Comparison of ENCODE assay signal across 14 cellular contexts in genomic region chr16:49021136-49021535, GRCh38.
DNase-seq lines count a peak whose midpoint lies in the region; ATAC-seq and TF ChIP-seq lines count a peak whose summit lies in the region.
"Had no signal": no experiment of that assay in that cellular context is flagged by ENCODE, and none has a peak within 500 bp of the region (broad histone marks: within the 10 kb centered on the region; RNA-seq: fewer than 3 reads in every experiment).

No MANE protein-coding gene starts in this region.

- no peak overlapping the region for H3K27ac Mint-ChIP-seq in CD4-positive, alpha-beta T cell
- H3K27ac Mint-ChIP-seq in activated CD4-positive, alpha-beta T cell treated with anti-CD3 and anti-CD28 coated beads for 36 hours, result no peak overlapping the region
- H3K27ac Mint-ChIP-seq: activated naive CD4-positive, alpha-beta T cell treated with anti-CD3 and anti-CD28 coated beads, Interleukin-2, amount 50 U/mL, for 24 hours; stimulated activated naive B cell treated with anti-CD40 and anti-IgM and Interleukin-4, amounts not matched to agents 10 μg/mL and 1 μg/mL and 100 μg/mL, for 72 hours had no signal

- DNase-seq in AG08395 (ENCODE audit: low spot score) (peak; percentile 48), GM04504 (ENCODE audit: low read depth) (peak; percentile 60), astrocyte of the cerebellum (ENCODE audit: low read depth) (peak; percentile 83), iris pigment epithelial cell (ENCODE audit: low read depth) (peak; percentile 30), esophagus squamous epithelium (lab: John Stamatoyannopoulos, UW) (no peak), middle frontal gyrus (ENCODE audit: extremely low spot score, low spot score) (no peak)
- no peak for DNase-seq in CD4-positive, alpha-beta T cell
- DNase-seq in activated CD4-positive, alpha-beta T cell treated with anti-CD3 and anti-CD28 coated beads for 36 hours, result no peak
- DNase-seq: activated CD8-positive, alpha-beta memory T cell treated with anti-CD3 and anti-CD28 coated beads for 24 hours; NCI-H2029; stimulated activated CD4-positive, alpha-beta T cell treated with anti-CD3 and anti-CD28 coated beads, Interleukin-2, amount 100 ng/mL, for 48 hours; stimulated activated naive B cell treated with anti-CD40 and anti-IgM and Interleukin-4, amounts not matched to agents 10 μg/mL and 1 μg/mL and 100 μg/mL, for 72 hours had no signal

- H3K27me3 Mint-ChIP-seq in CD4-positive, alpha-beta T cell, result peaks cover 16% of the 10 kb centered on the region
- peaks cover 3% of the 10 kb centered on the region for H3K27me3 Mint-ChIP-seq in activated CD4-positive, alpha-beta T cell treated with anti-CD3 and anti-CD28 coated beads for 36 hours
- H3K27me3 Mint-ChIP-seq: activated naive CD4-positive, alpha-beta T cell treated with anti-CD3 and anti-CD28 coated beads, Interleukin-2, amount 50 U/mL, for 24 hours had no signal

- in situ Hi-C loops in astrocyte of the cerebellum (cut with HindIII; ENCODE audit: low sequenced_read_pairs), result no loop called here

- H3K9me3 ChIP-seq in esophagus squamous epithelium, result no peaks in the 10 kb centered on the region
- H3K9me3 ChIP-seq in CD4-positive, alpha-beta T cell (ENCODE audit: control insufficient read depth, low read length), result no peaks in the 10 kb centered on the region

- H3K27ac ChIP-seq in esophagus squamous epithelium, result no peak overlapping the region
- H3K27ac ChIP-seq in CD4-positive, alpha-beta T cell (ENCODE audit: low read depth, low read length), result no peak overlapping the region

- no peak for ATAC-seq in CD4-positive, alpha-beta T cell (ENCODE audit: poor library complexity)
- no peak for ATAC-seq in activated CD4-positive, alpha-beta T cell treated with anti-CD3 and anti-CD28 coated beads for 36 hours
- ATAC-seq: HepG2; stimulated activated naive B cell treated with anti-CD40 and anti-IgM and Interleukin-4, amounts not matched to agents 10 μg/mL and 1 μg/mL and 100 μg/mL, for 72 hours had no signal

- no peak overlapping the region for H3K4me3 Mint-ChIP-seq in CD4-positive, alpha-beta T cell
- no peak overlapping the region for H3K4me3 Mint-ChIP-seq in activated CD4-positive, alpha-beta T cell treated with anti-CD3 and anti-CD28 coated beads for 36 hours
- H3K4me3 Mint-ChIP-seq: activated naive CD4-positive, alpha-beta T cell treated with anti-CD3 and anti-CD28 coated beads, Interleukin-2, amount 50 U/mL, for 24 hours; stimulated activated naive B cell treated with anti-CD40 and anti-IgM and Interleukin-4, amounts not matched to agents 10 μg/mL and 1 μg/mL and 100 μg/mL, for 72 hours had no signal

- intact Hi-C loops in esophagus squamous epithelium (cut with DNase I), result no loop called here
- intact Hi-C loops in CD4-positive, alpha-beta T cell (cut with DNase I, micrococcal nuclease), result no loop called here
- intact Hi-C loops in activated CD4-positive, alpha-beta T cell treated with anti-CD3 and anti-CD28 coated beads for 36 hours (cut with DNase I, micrococcal nuclease), result no loop called here

- H3K27me3 ChIP-seq in esophagus squamous epithelium, result peaks cover 0 to 50% (median 0%) of the 10 kb centered on the region in 4 donors
- no peaks in the 10 kb centered on the region for H3K27me3 ChIP-seq in CD4-positive, alpha-beta T cell (ENCODE audit: control insufficient read depth, insufficient read depth, low read length)

- no peaks in the 10 kb centered on the region for H3K36me3 ChIP-seq in esophagus squamous epithelium

- POLR2A ChIA-PET in CD4-positive, alpha-beta T cell (lab: Charles Lee), result no interaction called here
- POLR2A ChIA-PET in activated CD4-positive, alpha-beta T cell treated with anti-CD3 and anti-CD28 coated beads for 36 hours (lab: Charles Lee), result no interaction called here

- TF ChIP-seq POLR2A in esophagus squamous epithelium (IDR thresholded peaks at IDR 0.05), result no peak

- peaks cover 0 to 9% (median 0%) of the 10 kb centered on the region in 3 donors for H3K4me1 ChIP-seq in esophagus squamous epithelium

- WGBS in esophagus squamous epithelium, 2 donors, result 30 to 42% methylated on average over 8 to 9 of the region's 9 CpGs

- TF ChIP-seq CTCF in astrocyte of the cerebellum (IDR thresholded peaks at IDR 0.05; ENCODE audit: low read depth, low read length, missing control alignments) (no peak), esophagus squamous epithelium (IDR thresholded peaks at IDR 0.05) (no peak)
- TF ChIP-seq CTCF in CD4-positive, alpha-beta T cell (IDR thresholded peaks at IDR 0.05), result no peak

- CTCF ChIA-PET in CD4-positive, alpha-beta T cell (lab: Charles Lee), result no interaction called here
- CTCF ChIA-PET in activated CD4-positive, alpha-beta T cell treated with anti-CD3 and anti-CD28 coated beads for 36 hours (lab: Charles Lee), result interaction anchor here (0.8 kb wide), 1 partner anchor 165 kb away, joined by 3 read pairs; no protein-coding TSS in a partner anchor

- H3K36me3 Mint-ChIP-seq in CD4-positive, alpha-beta T cell (ENCODE audit: low read depth), result no peaks in the 10 kb centered on the region
- H3K36me3 Mint-ChIP-seq in activated CD4-positive, alpha-beta T cell treated with anti-CD3 and anti-CD28 coated beads for 36 hours (ENCODE audit: low read depth), result no peaks in the 10 kb centered on the region
- H3K36me3 Mint-ChIP-seq: activated naive CD4-positive, alpha-beta T cell treated with anti-CD3 and anti-CD28 coated beads, Interleukin-2, amount 50 U/mL, for 24 hours; stimulated activated naive B cell treated with anti-CD40 and anti-IgM and Interleukin-4, amounts not matched to agents 10 μg/mL and 1 μg/mL and 100 μg/mL, for 72 hours had no signal

- H3K9me3 Mint-ChIP-seq in CD4-positive, alpha-beta T cell, result no peaks in the 10 kb centered on the region
- H3K9me3 Mint-ChIP-seq in activated CD4-positive, alpha-beta T cell treated with anti-CD3 and anti-CD28 coated beads for 36 hours (ENCODE audit: low read depth), result no peaks in the 10 kb centered on the region
- H3K9me3 Mint-ChIP-seq: activated naive CD4-positive, alpha-beta T cell treated with anti-CD3 and anti-CD28 coated beads, Interleukin-2, amount 50 U/mL, for 24 hours had no signal

- no peak overlapping the region for H3K4me3 ChIP-seq in astrocyte of the cerebellum (ENCODE audit: low read depth, low read length)
- H3K4me3 ChIP-seq in esophagus squamous epithelium, result no peak overlapping the region

- no peaks in the 10 kb centered on the region for H3K4me1 Mint-ChIP-seq in CD4-positive, alpha-beta T cell (ENCODE audit: low read depth)
- no peaks in the 10 kb centered on the region for H3K4me1 Mint-ChIP-seq in activated CD4-positive, alpha-beta T cell treated with anti-CD3 and anti-CD28 coated beads for 36 hours
- H3K4me1 Mint-ChIP-seq: activated naive CD4-positive, alpha-beta T cell treated with anti-CD3 and anti-CD28 coated beads, Interleukin-2, amount 50 U/mL, for 24 hours had no signal

Comparison
In these comparisons a context has a peak if more than half of its experiments do, and no peak if none do; other contexts are left out.
1. DNase-seq: peak in AG08395 (single experiment), GM04504 (single experiment), astrocyte of the cerebellum (single experiment) and iris pigment epithelial cell (single experiment); none in esophagus squamous epithelium (single experiment), CD4-positive, alpha-beta T cell (0 of 10), middle frontal gyrus (single experiment) and activated CD4-positive, alpha-beta T cell treated with anti-CD3 and anti-CD28 coated beads for 36 hours (single experiment).